In genomic region chr19:32652331-32652730, GRCh38 we compare ENCODE assay signal across 1 cellular context. TPM values are rescaled to one million over a fixed set of nuclear protein-coding genes. Genes with fewer than 3 reads are reported as not detected.
"Had no signal": no experiment of that assay in that cellular context is flagged by ENCODE, and none has a peak within 500 bp of the region (broad histone marks: within the 10 kb centered on the region; RNA-seq: fewer than 3 reads in every experiment).

No MANE protein-coding gene starts in this region.

RNA-seq across cellular contexts. Expression of gene RGS9BP, which starts 23.3 kb away (rescaled TPM):
- total RNA-seq: T-helper 1 cell treated with Interleukin-12 subunit alpha and Interleukin-12 subunit beta and Interleukin-4 antibody, amounts not matched to agents 30 ng/mL and 1 ng/mL, for 36 hours had no signal
